In genomic region chr13:111202149-111202548, GRCh38 we compare ENCODE assay signal across 9 cellular contexts.
DNase-seq lines count a peak whose midpoint lies in the region; ATAC-seq and TF ChIP-seq lines count a peak whose summit lies in the region.
"Had no signal": no experiment of that assay in that cellular context is flagged by ENCODE, and none has a peak within 500 bp of the region (broad histone marks: within the 10 kb centered on the region; RNA-seq: fewer than 3 reads in every experiment).

No MANE protein-coding gene starts in this region.

- peak; percentile 78 for DNase-seq in COR-L47 (lab: John Stamatoyannopoulos, UW)
- no peak for DNase-seq in Karpas-422
- DNase-seq in natural killer cell, result no peak
- DNase-seq in NCI-H2171 (lab: John Stamatoyannopoulos, UW), result no peak
- no peak for DNase-seq in stimulated activated naive CD4-positive, alpha-beta T cell (lab: John Stamatoyannopoulos, UW)
- no peak for DNase-seq in stimulated activated CD4-positive, alpha-beta T cell treated with anti-CD3 and anti-CD28 coated beads, Interleukin-1b, Interleukin-23, amount 100 ng/mL, for 48 hours
- DNase-seq: stimulated activated CD4-positive, alpha-beta T cell treated with anti-CD3 and anti-CD28 coated beads, Interleukin-2, amount 100 ng/mL, for 24 hours had no signal

- peaks cover 80% of the 10 kb centered on the region for H3K4me1 ChIP-seq in Karpas-422 (ENCODE audit: low read length)

- no peaks in the 10 kb centered on the region for H3K9me2 ChIP-seq in Karpas-422 (replicated peaks; ENCODE audit: insufficient read depth, low read length)

- no peaks in the 10 kb centered on the region for H3K9me3 ChIP-seq in Karpas-422 (ENCODE audit: low read length)

- no peak overlapping the region for H3K4me3 Mint-ChIP-seq in dendritic cell treated with granulocyte-macrophage colony-stimulating factor and Interleukin-4, amounts not matched to agents 40 ng/mL and 50 ng/mL, for 4 days
- H3K4me3 Mint-ChIP-seq in natural killer cell, result no peak overlapping the region

- no peaks in the 10 kb centered on the region for H4K20me1 ChIP-seq in Karpas-422 (ENCODE audit: insufficient read depth, low read depth, low read length)

- peak overlapping the region; percentile 59 for H3K4me2 ChIP-seq in Karpas-422 (ENCODE audit: low read depth, low read length, poor library complexity, severe bottlenecking)

- peak overlapping the region; percentile 16 for H3K27ac Mint-ChIP-seq in dendritic cell treated with granulocyte-macrophage colony-stimulating factor and Interleukin-4, amounts not matched to agents 40 ng/mL and 50 ng/mL, for 4 days
- H3K27ac Mint-ChIP-seq in natural killer cell, result peak overlapping the region; percentile 68 to 77

- H2AFZ ChIP-seq in Karpas-422 (ENCODE audit: low read length), result no peak overlapping the region

- peaks cover 50% of the 10 kb centered on the region for H3K4me1 Mint-ChIP-seq in dendritic cell treated with granulocyte-macrophage colony-stimulating factor and Interleukin-4, amounts not matched to agents 40 ng/mL and 50 ng/mL, for 4 days (ENCODE audit: low read depth)
- H3K4me1 Mint-ChIP-seq in natural killer cell, result peaks cover 76 to 81% of the 10 kb centered on the region in 2 donors

- H3K36me3 ChIP-seq in Karpas-422 (ENCODE audit: insufficient read depth, low read length), result peaks cover 17% of the 10 kb centered on the region; the same call in 1 of the 2 replicates

- H3K27me3 Mint-ChIP-seq in dendritic cell treated with granulocyte-macrophage colony-stimulating factor and Interleukin-4, amounts not matched to agents 40 ng/mL and 50 ng/mL, for 4 days, result no peaks in the 10 kb centered on the region
- no peaks in the 10 kb centered on the region for H3K27me3 Mint-ChIP-seq in natural killer cell (ENCODE audit: low read depth in 2 of 2)

- H3K9me3 Mint-ChIP-seq in dendritic cell treated with granulocyte-macrophage colony-stimulating factor and Interleukin-4, amounts not matched to agents 40 ng/mL and 50 ng/mL, for 4 days, result peaks cover 12% of the 10 kb centered on the region
- H3K9me3 Mint-ChIP-seq in natural killer cell, result no peaks in the 10 kb centered on the region

- intact Hi-C loops in dendritic cell treated with granulocyte-macrophage colony-stimulating factor and Interleukin-4, amounts not matched to agents 40 ng/mL and 50 ng/mL, for 4 days (cut with micrococcal nuclease), result loop anchor here (5.0 kb wide), 1 partner anchor 40 kb away; no protein-coding TSS in a partner anchor
- intact Hi-C loops in natural killer cell (cut with micrococcal nuclease), result loop anchor here (2.0 kb wide), 1 partner anchor 13 kb away; no protein-coding TSS in a partner anchor

- H3K9ac ChIP-seq in Karpas-422 (ENCODE audit: low read length), result peak overlapping the region; percentile 44

- ATAC-seq in natural killer cell (no peak), GM21447 (IDR thresholded peaks at IDR 0.05; ENCODE audit: unreplicated experiment) (no peak)

- H3K79me2 ChIP-seq in Karpas-422 (ENCODE audit: low read length), result peaks cover 89% of the 10 kb centered on the region

- H3K27me3 ChIP-seq in Karpas-422 (ENCODE audit: low read length), result no peaks in the 10 kb centered on the region

- peak overlapping the region; percentile 85 for H3K27ac ChIP-seq in Karpas-422 (ENCODE audit: low read length)

- no peak for TF ChIP-seq CTCF in natural killer cell (IDR thresholded peaks at IDR 0.05)

- H3K36me3 Mint-ChIP-seq in dendritic cell treated with granulocyte-macrophage colony-stimulating factor and Interleukin-4, amounts not matched to agents 40 ng/mL and 50 ng/mL, for 4 days (ENCODE audit: low read depth), result peaks cover 48% of the 10 kb centered on the region
- no peaks in the 10 kb centered on the region for H3K36me3 Mint-ChIP-seq in natural killer cell

- H3K4me3 ChIP-seq in Karpas-422 (ENCODE audit: low read length), result peak overlapping the region; percentile 31; the same call in 1 of the 2 replicates
